8 cellular contexts compared by ENCODE assay signal in genomic region chr2:20649586-20650375, GRCh38. TPM values are rescaled to one million over a fixed set of nuclear protein-coding genes. Genes with fewer than 3 reads are reported as not detected.
DNase-seq lines count a peak whose midpoint lies in the region; ATAC-seq and TF ChIP-seq lines count a peak whose summit lies in the region.

No MANE protein-coding gene starts in this region.

- H3K4me1 ChIP-seq in mammary epithelial cell (ENCODE audit: insufficient read depth, low read length), result peaks cover 17% of the 10 kb centered on the region
- peaks cover 3 to 23% of the 10 kb centered on the region in 2 donors for H3K4me1 ChIP-seq in lung (ENCODE audit: control insufficient read depth in 2 of 2, insufficient read depth in 2 of 2, low read length in 2 of 2)
- peaks cover 25 to 29% (median 26%) of the 10 kb centered on the region in 4 donors for H3K4me1 ChIP-seq in upper lobe of left lung

- H4K20me1 ChIP-seq in mammary epithelial cell (ENCODE audit: insufficient read depth, low read length), result no peaks in the 10 kb centered on the region

- TF ChIP-seq EP300 in upper lobe of left lung (IDR thresholded peaks at IDR 0.05), result no peak

- H3K4me2 ChIP-seq in mammary epithelial cell (ENCODE audit: insufficient read depth, low read depth, low read length), result peak overlapping the region; percentile 98

- TF ChIP-seq POLR2A in upper lobe of left lung (IDR thresholded peaks at IDR 0.05), result no peak

- TF ChIP-seq CTCF in mammary epithelial cell (conservative IDR thresholded peaks at IDR 0.05 in 1 of 2, IDR thresholded peaks at IDR 0.05 in 1 of 2; ENCODE audit: extremely low read depth in 1 of 2, insufficient read depth in 1 of 2, low read depth in 1 of 2, low read length in 2 of 2) (no peak), lung (IDR thresholded peaks at IDR 0.05; ENCODE audit: control extremely low read depth, extremely low read depth) (no peak), upper lobe of left lung (IDR thresholded peaks at IDR 0.05) (no peak)

- peaks cover 2% of the 10 kb centered on the region for H3K36me3 Mint-ChIP-seq in activated T-cell treated with anti-CD3 and anti-CD28 coated beads, Interleukin-2, amount 50 U/mL, for 4 hours (ENCODE audit: insufficient read depth)

- H3K4me3 ChIP-seq in mammary epithelial cell (replicated peaks in 1 of 3; ENCODE audit: insufficient read depth in 1 of 3, low read depth in 2 of 3, low read length in 3 of 3) (peak overlapping the region; percentile 86 to 99 (median 91)), lung (peak overlapping the region; percentile 88), upper lobe of left lung (peak overlapping the region; percentile 79 to 96 (median 86))

- H3K9ac ChIP-seq in mammary epithelial cell (ENCODE audit: insufficient read depth, low read length), result peak overlapping the region; percentile 98

- H3K27ac ChIP-seq in mammary epithelial cell (ENCODE audit: insufficient read depth, low read depth, low read length) (peak overlapping the region; percentile 92), lung (ENCODE audit: low read depth in 1 of 2, low read length in 1 of 2) (peak overlapping the region in 1 of 2 donors; percentile 94), upper lobe of left lung (peak overlapping the region in 1 of 4 donors; percentile 98)

- no peaks in the 10 kb centered on the region for H3K36me3 ChIP-seq in mammary epithelial cell (ENCODE audit: insufficient read depth, low read length)
- peaks cover 0 to 10% of the 10 kb centered on the region in 2 donors for H3K36me3 ChIP-seq in lung (ENCODE audit: control insufficient read depth in 2 of 2, insufficient read depth in 2 of 2, low read length in 2 of 2)
- peaks cover 5 to 20% (median 15%) of the 10 kb centered on the region in 4 donors for H3K36me3 ChIP-seq in upper lobe of left lung

- no peak for DNase-seq in activated T-cell treated with anti-CD3 and anti-CD28 coated beads, Interleukin-2, amount 50 U/mL, for 4 hours
- DNase-seq in activated T-cell treated with anti-CD3 and anti-CD28 coated beads, Interleukin-2, amount 50 U/mL, for 1 hour, result no peak
- DNase-seq in mammary epithelial cell, result peak; percentile 40
- DNase-seq in lung (ENCODE audit: low spot score), result no peak
- no peak for DNase-seq in upper lobe of left lung
- no peak for DNase-seq in SK-N-DZ (ENCODE audit: low spot score)
- no peak for DNase-seq in NCI-H146 treated with DMSO at 0.1 percent for 48 hours (lab: John Stamatoyannopoulos, UW; ENCODE audit: unreplicated experiment)

- H3K9me3 ChIP-seq in mammary epithelial cell (replicated peaks; ENCODE audit: insufficient read depth, low read length), result no peaks in the 10 kb centered on the region
- H3K9me3 ChIP-seq in lung (ENCODE audit: control insufficient read depth in 2 of 2, insufficient read depth in 1 of 2, low read length in 1 of 2), result no peaks in the 10 kb centered on the region
- H3K9me3 ChIP-seq in upper lobe of left lung, result no peaks in the 10 kb centered on the region

- intact Hi-C loops in mammary epithelial cell (cut with micrococcal nuclease), result loop anchor here (1.0 kb wide), 1 partner anchor 206 kb away; no protein-coding TSS in a partner anchor

- H3K4me3 Mint-ChIP-seq in activated T-cell treated with anti-CD3 and anti-CD28 coated beads, Interleukin-2, amount 50 U/mL, for 4 hours, result peak overlapping the region; percentile 86

- dilution Hi-C loops in mammary epithelial cell (cut with HindIII; ENCODE audit: low sequenced_read_pairs), result loop anchor here (5.0 to 10.0 kb wide), 2 partner anchors 222 to 245 kb away; no protein-coding TSS in a partner anchor

- CTCF ChIA-PET in mammary epithelial cell (lab: Charles Lee; ENCODE audit: low non-redundant PET), result interaction anchor here (0.5 to 0.6 kb wide), 3 partner anchors 173 to 210 kb away, joined by 3 to 8 read pairs (median 3); partner anchors contain the start of gene RHOB

- no TSS peak for BruUV-seq in mammary epithelial cell (replicated peaks; lab: Mats Ljungman, UMichigan)

- peaks cover 32% of the 10 kb centered on the region for H3K4me1 Mint-ChIP-seq in activated T-cell treated with anti-CD3 and anti-CD28 coated beads, Interleukin-2, amount 50 U/mL, for 4 hours (ENCODE audit: low read depth)

- H3K27me3 ChIP-seq in mammary epithelial cell (ENCODE audit: insufficient read depth, low read length) (no peaks in the 10 kb centered on the region), lung (ENCODE audit: control insufficient read depth, insufficient read depth) (no peaks in the 10 kb centered on the region), upper lobe of left lung (no peaks in the 10 kb centered on the region)

- ATAC-seq in activated T-cell treated with anti-CD3 and anti-CD28 coated beads, Interleukin-2, amount 50 U/mL, for 4 hours, result no peak
- no peak for ATAC-seq in lung (ENCODE audit: insufficient read depth, low FRiP score)
- no peak for ATAC-seq in upper lobe of left lung (ENCODE audit: low FRiP score in 2 of 2)
- ATAC-seq in GM21576 (IDR thresholded peaks at IDR 0.05; ENCODE audit: unreplicated experiment), result no peak

- H2AFZ ChIP-seq in mammary epithelial cell (ENCODE audit: low read depth, low read length), result peak overlapping the region; percentile 100

- no peaks in the 10 kb centered on the region for H3K27me3 Mint-ChIP-seq in activated T-cell treated with anti-CD3 and anti-CD28 coated beads, Interleukin-2, amount 50 U/mL, for 4 hours (ENCODE audit: low read depth)

- WGBS in mammary epithelial cell (ENCODE audit: low coverage, missing lambda C conversion rate), result 73% methylated on average over 15 of the region's 17 CpGs
- WGBS in lung, 2 donors, result 72 to 80% methylated on average over 17 of the region's 17 CpGs
- WGBS in upper lobe of left lung, 2 donors, result 68 to 74% methylated on average over 13 to 17 of the region's 17 CpGs

- no peaks in the 10 kb centered on the region for H3K9me3 Mint-ChIP-seq in activated T-cell treated with anti-CD3 and anti-CD28 coated beads, Interleukin-2, amount 50 U/mL, for 4 hours

- in situ Hi-C loops in mammary epithelial cell (cut with MboI; ENCODE audit: low sequenced_read_pairs in 2 of 2), result no loop called here

- peaks cover 29% of the 10 kb centered on the region for H3K79me2 ChIP-seq in mammary epithelial cell (ENCODE audit: insufficient read depth, low read length)

RNA-seq across cellular contexts. Expression of gene HS1BP3, which starts 1.1 kb away (rescaled TPM):
- total RNA-seq in activated T-cell treated with anti-CD3 and anti-CD28 coated beads, Interleukin-2, amount 50 U/mL, for 4 hours, result 1 to 10 TPM; 6.0 to 6.7 (median 6.3) TPM
- total RNA-seq in mammary epithelial cell (10 to 100 TPM; 20.5 to 26.5 TPM), lung (10 to 100 TPM; 25.4 to 38.1 TPM), upper lobe of left lung (10 to 100 TPM; 41.0 to 45.8 (median 42.7) TPM)
- polyA plus RNA-seq in mammary epithelial cell (13.4 TPM), lung (10 to 100 TPM; 28.8 to 41.4 TPM)
- 27.1 TPM for polyA minus RNA-seq in mammary epithelial cell
- polyA plus RNA-seq in SK-N-DZ (2014; cell fraction: cytosol; rRNA removed), result 10.6 and 18.1 TPM in 2 replicates
- polyA plus RNA-seq in SK-N-DZ (2014; cell fraction: nucleus; rRNA removed), result 12.7 and 17.9 TPM in 2 replicates

RNA-seq across cellular contexts. Expression of gene GDF7, which starts 17.2 kb away (rescaled TPM):
- total RNA-seq in activated T-cell treated with anti-CD3 and anti-CD28 coated beads, Interleukin-2, amount 50 U/mL, for 4 hours, result under 1 TPM in 2 of 3 donors, not detected in 1; 0.03 to 0.05 TPM
- under 1 TPM in 1 of 2 donors, not detected in 1; under 0.01 TPM for total RNA-seq in mammary epithelial cell
- not detected for polyA plus RNA-seq in mammary epithelial cell
- polyA minus RNA-seq in mammary epithelial cell, result not detected
- total RNA-seq in lung, result under 1 TPM; 0.37 to 0.54 TPM
- polyA plus RNA-seq in lung, result under 1 TPM; 0.10 to 0.26 TPM
- 1 to 10 TPM in 1 of 6 donors, under 1 TPM in 5; under 0.01 to 1.8 (median 0.44) TPM for total RNA-seq in upper lobe of left lung
- polyA plus RNA-seq in SK-N-DZ (2014; cell fraction: cytosol; rRNA removed), result not detected in 2 replicates
- 0.14 TPM in 1 of 2 replicates, not detected in the other for polyA plus RNA-seq in SK-N-DZ (2014; cell fraction: nucleus; rRNA removed)
